In genomic region chr15:38128389-38128788, GRCh38 we compare ENCODE assay signal across 11 cellular contexts.
DNase-seq lines count a peak whose midpoint lies in the region; ATAC-seq and TF ChIP-seq lines count a peak whose summit lies in the region.
"Had no signal": no experiment of that assay in that cellular context is flagged by ENCODE, and none has a peak within 500 bp of the region (broad histone marks: within the 10 kb centered on the region; RNA-seq: fewer than 3 reads in every experiment).

No MANE protein-coding gene starts in this region.

- CTCF ChIA-PET in Calu3 (lab: Charles Lee) = no interaction called here

- H3K27me3 Mint-ChIP-seq in mesothelial cell of epicardium (ENCODE audit: low read depth) = no peaks in the 10 kb centered on the region
- no peaks in the 10 kb centered on the region for H3K27me3 Mint-ChIP-seq in Calu3 (ENCODE audit: unreplicated experiment)

- H3K27ac Mint-ChIP-seq in mesothelial cell of epicardium = peak overlapping the region; percentile 83
- no peak overlapping the region for H3K27ac Mint-ChIP-seq in Calu3 (ENCODE audit: unreplicated experiment)
- H3K27ac Mint-ChIP-seq: activated T-cell treated with anti-CD3 and anti-CD28 coated beads, Interleukin-2, amount 50 U/mL, for 24 hours had no signal

- H3K27ac ChIP-seq in right cardiac atrium (ENCODE audit: low read length) (peak overlapping the region; percentile 56), right atrium auricular region (peak overlapping the region in 1 of 2 donors; percentile 77), colonic mucosa (peak overlapping the region; percentile 32)

- no peaks in the 10 kb centered on the region for H3K4me1 ChIP-seq in right cardiac atrium (ENCODE audit: control insufficient read depth, insufficient read depth, low read length)
- peaks cover 0 to 33% of the 10 kb centered on the region in 2 donors for H3K4me1 ChIP-seq in right atrium auricular region
- H3K4me1 ChIP-seq in colonic mucosa = peaks cover 3% of the 10 kb centered on the region

- intact Hi-C loops in right cardiac atrium (cut with DNase I) (loop anchor here in 1 of 4 donors (10.0 kb wide), 1 partner anchor 64 kb away; no protein-coding TSS in a partner anchor), colonic mucosa (cut with DNase I) (loop anchor here (10.0 kb wide), 1 partner anchor 54 kb away; no protein-coding TSS in a partner anchor), Calu3 (cut with micrococcal nuclease; ENCODE audit: unreplicated experiment) (loop anchor here (10.0 kb wide), 1 partner anchor 54 kb away; no protein-coding TSS in a partner anchor), lower leg skin (cut with DNase I; ENCODE audit: low total_unique reads) (no loop called here)

- ATAC-seq in right cardiac atrium = no peak

- H3K9me3 Mint-ChIP-seq in mesothelial cell of epicardium (peaks cover 11% of the 10 kb centered on the region), Calu3 (ENCODE audit: low read depth, unreplicated experiment) (no peaks in the 10 kb centered on the region)
- H3K9me3 Mint-ChIP-seq: activated T-cell treated with anti-CD3 and anti-CD28 coated beads, Interleukin-2, amount 50 U/mL, for 24 hours had no signal

- H3K36me3 ChIP-seq in right atrium auricular region (no peaks in the 10 kb centered on the region), colonic mucosa (no peaks in the 10 kb centered on the region)

- H3K36me3 Mint-ChIP-seq in mesothelial cell of epicardium (no peaks in the 10 kb centered on the region), Calu3 (ENCODE audit: insufficient read depth, unreplicated experiment) (no peaks in the 10 kb centered on the region)

- 27% methylated on average over 3 of the region's 3 CpGs for WGBS in right cardiac atrium
- WGBS in lower leg skin, 2 donors = 26 to 37% methylated on average over 3 of the region's 3 CpGs

- TF ChIP-seq CTCF in right atrium auricular region (IDR thresholded peaks at IDR 0.05) = no peak
- TF ChIP-seq CTCF in colonic mucosa (IDR thresholded peaks at IDR 0.05) = no peak
- TF ChIP-seq CTCF in mesothelial cell of epicardium (IDR thresholded peaks at IDR 0.05; ENCODE audit: unreplicated experiment) = no peak
- no peak for TF ChIP-seq CTCF in Calu3 (IDR thresholded peaks at IDR 0.05; ENCODE audit: unreplicated experiment)
- no peak for TF ChIP-seq CTCF in lower leg skin (IDR thresholded peaks at IDR 0.05)

- no TSS peak for BruUV-seq in Calu3 (replicated peaks; lab: Mats Ljungman, UMichigan)

- no peak for DNase-seq in right cardiac atrium
- no peak for DNase-seq in right atrium auricular region (ENCODE audit: low spot score)
- DNase-seq in colonic mucosa = no peak
- no peak for DNase-seq in mesothelial cell of epicardium (ENCODE audit: low spot score in 2 of 2, unreplicated experiment in 2 of 2)
- no peak for DNase-seq in Calu3
- DNase-seq in lower leg skin (ENCODE audit: low spot score in 2 of 2) = no peak
- no peak for DNase-seq in SIG-M5 treated with dmso at 0.1 percent for 504 hours (lab: John Stamatoyannopoulos, UW; ENCODE audit: unreplicated experiment)
- no peak for DNase-seq in NCI-H82 treated with DMSO at 0.1 percent for 48 hours (lab: John Stamatoyannopoulos, UW; ENCODE audit: unreplicated experiment)
- DNase-seq: activated T-cell treated with anti-CD3 and anti-CD28 coated beads, Interleukin-2, amount 50 U/mL, for 24 hours; NCI-H1092 treated with DMSO at 0.1 percent for 48 hours; stimulated activated CD4-positive, alpha-beta T cell treated with anti-CD3 and anti-CD28 coated beads, Interleukin-1b, Interleukin-23, amount 100 ng/mL, for 48 hours had no signal

- no peak for TF ChIP-seq POLR2A in lower leg skin (IDR thresholded peaks at IDR 0.05)

- H3K4me3 Mint-ChIP-seq in mesothelial cell of epicardium = no peak overlapping the region
- no peak overlapping the region for H3K4me3 Mint-ChIP-seq in Calu3 (ENCODE audit: low read depth, unreplicated experiment)
- H3K4me3 Mint-ChIP-seq: activated T-cell treated with anti-CD3 and anti-CD28 coated beads, Interleukin-2, amount 50 U/mL, for 24 hours had no signal

- H3K27me3 ChIP-seq in right cardiac atrium (ENCODE audit: control insufficient read depth, insufficient read depth) (no peaks in the 10 kb centered on the region), right atrium auricular region (no peaks in the 10 kb centered on the region), colonic mucosa (no peaks in the 10 kb centered on the region)

- peaks cover 39% of the 10 kb centered on the region for H3K4me1 Mint-ChIP-seq in mesothelial cell of epicardium
- no peaks in the 10 kb centered on the region for H3K4me1 Mint-ChIP-seq in Calu3 (ENCODE audit: low read depth, unreplicated experiment)

- no peak overlapping the region for H3K4me3 ChIP-seq in right cardiac atrium (ENCODE audit: low read length)
- H3K4me3 ChIP-seq in right atrium auricular region = no peak overlapping the region
- no peak overlapping the region for H3K4me3 ChIP-seq in colonic mucosa
- H3K4me3 ChIP-seq in lower leg skin (ENCODE audit: low read depth, poor library complexity, severe bottlenecking) = no peak overlapping the region

- no peak overlapping the region for H3K9ac ChIP-seq in colonic mucosa (ENCODE audit: low read depth in 2 of 2, low read length in 2 of 2)

- no peaks in the 10 kb centered on the region for H3K9me3 ChIP-seq in right cardiac atrium (ENCODE audit: control insufficient read depth, low read length)
- peaks cover 0 to 7% of the 10 kb centered on the region in 2 donors for H3K9me3 ChIP-seq in right atrium auricular region
- no peaks in the 10 kb centered on the region for H3K9me3 ChIP-seq in colonic mucosa
